ENCODE assay signal across 3 cellular contexts in the genomic region with DNA sequence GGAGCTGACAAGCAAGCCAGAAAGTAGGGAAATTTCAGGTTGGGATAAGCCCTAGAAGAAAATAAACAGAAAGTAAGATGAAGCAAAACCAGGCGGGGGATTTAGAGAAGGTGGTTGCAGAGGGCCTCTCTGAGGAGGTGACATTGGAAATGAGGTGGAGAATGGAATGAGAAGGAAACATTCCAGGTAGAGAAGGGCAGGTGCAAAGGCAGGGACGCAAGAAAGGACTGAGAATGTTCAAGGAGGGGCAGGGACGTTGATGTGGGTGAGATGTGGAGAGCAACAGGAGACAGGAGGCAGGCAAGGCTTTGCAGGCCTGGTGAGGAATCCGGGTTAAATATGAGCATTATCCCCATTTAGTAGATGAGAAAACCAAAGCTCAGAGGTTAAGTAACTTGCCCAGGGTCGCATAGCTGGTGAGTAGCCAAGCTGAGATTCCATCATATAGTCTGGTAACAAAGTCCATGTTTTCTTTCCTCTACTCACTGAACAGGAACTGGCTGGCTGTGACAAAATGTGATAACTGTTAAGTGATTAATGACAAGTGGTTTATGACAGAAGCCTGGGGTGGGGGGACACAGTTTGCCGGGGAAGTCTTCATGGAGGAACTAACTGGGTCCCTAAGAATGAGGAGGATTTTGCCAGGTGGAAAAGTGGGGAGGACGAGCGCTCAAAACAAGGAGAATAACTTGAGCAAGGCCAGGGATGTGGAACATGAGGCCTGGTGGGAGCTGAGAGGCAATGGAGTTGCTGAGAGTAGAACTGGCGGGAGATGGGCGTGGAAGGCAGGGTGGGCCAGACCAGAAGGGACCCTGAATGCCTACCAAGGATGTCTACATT.
TF ChIP-seq lines count a peak whose summit lies in the region.

No MANE protein-coding gene starts in this region.

TF ChIP-seq in IMR-90, 13 proteins besides CTCF, POLR2A, EP300 and RAD21:
- TF ChIP-seq CEBPB (IDR thresholded peaks at IDR 0.05; ENCODE audit: low read depth, low read length) (no peak), RCOR1 (IDR thresholded peaks at IDR 0.05; ENCODE audit: insufficient replicate concordance, low read length) (no peak), SMC3 (IDR thresholded peaks at IDR 0.05; ENCODE audit: low read depth, low read length) (no peak), BHLHE40 (IDR thresholded peaks at IDR 0.05; ENCODE audit: low read depth, low read length) (no peak), CHD1 (IDR thresholded peaks at IDR 0.05; ENCODE audit: low read depth, low read length) (no peak), MAZ (IDR thresholded peaks at IDR 0.05; ENCODE audit: borderline replicate concordance, low read depth, low read length) (no peak), RFX5 (IDR thresholded peaks at IDR 0.05; ENCODE audit: low read depth, low read length) (no peak), FOS (IDR thresholded peaks at IDR 0.05; ENCODE audit: low read depth, low read length) (no peak), MAFK (IDR thresholded peaks at IDR 0.05; ENCODE audit: low read depth, low read length) (no peak), MXI1 (IDR thresholded peaks at IDR 0.05; ENCODE audit: borderline replicate concordance, low read depth, low read length) (no peak), NFE2L2 (IDR thresholded peaks at IDR 0.05; ENCODE audit: low read depth, low read length) (no peak)
- TF ChIP-seq, protein P1, sequence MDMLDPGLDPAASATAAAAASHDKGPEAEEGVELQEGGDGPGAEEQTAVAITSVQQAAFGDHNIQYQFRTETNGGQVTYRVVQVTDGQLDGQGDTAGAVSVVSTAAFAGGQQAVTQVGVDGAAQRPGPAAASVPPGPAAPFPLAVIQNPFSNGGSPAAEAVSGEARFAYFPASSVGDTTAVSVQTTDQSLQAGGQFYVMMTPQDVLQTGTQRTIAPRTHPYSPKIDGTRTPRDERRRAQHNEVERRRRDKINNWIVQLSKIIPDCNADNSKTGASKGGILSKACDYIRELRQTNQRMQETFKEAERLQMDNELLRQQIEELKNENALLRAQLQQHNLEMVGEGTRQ (IDR thresholded peaks at IDR 0.05; ENCODE audit: low read depth, low read length), result no peak
- TF ChIP-seq, protein P2, sequence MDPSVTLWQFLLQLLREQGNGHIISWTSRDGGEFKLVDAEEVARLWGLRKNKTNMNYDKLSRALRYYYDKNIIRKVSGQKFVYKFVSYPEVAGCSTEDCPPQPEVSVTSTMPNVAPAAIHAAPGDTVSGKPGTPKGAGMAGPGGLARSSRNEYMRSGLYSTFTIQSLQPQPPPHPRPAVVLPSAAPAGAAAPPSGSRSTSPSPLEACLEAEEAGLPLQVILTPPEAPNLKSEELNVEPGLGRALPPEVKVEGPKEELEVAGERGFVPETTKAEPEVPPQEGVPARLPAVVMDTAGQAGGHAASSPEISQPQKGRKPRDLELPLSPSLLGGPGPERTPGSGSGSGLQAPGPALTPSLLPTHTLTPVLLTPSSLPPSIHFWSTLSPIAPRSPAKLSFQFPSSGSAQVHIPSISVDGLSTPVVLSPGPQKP (IDR thresholded peaks at IDR 0.05; ENCODE audit: borderline replicate concordance, low read depth, low read length), result no peak

TF ChIP-seq in K562, 482 proteins besides CTCF, POLR2A, EP300 and RAD21:
- TF ChIP-seq MEIS2 (IDR thresholded peaks at IDR 0.05; ENCODE audit: partially characterized antibody) (peak; percentile 80), LCOR (CRISPR knock-in tag; IDR thresholded peaks at IDR 0.05) (no peak), EZH2 (IDR thresholded peaks at IDR 0.05; ENCODE audit: borderline replicate concordance, low read depth, low read length) (no peak), KDM1A (IDR thresholded peaks at IDR 0.05) (peak; percentile 65 to 73; a peak in 3 of 4 replicates), ZNF785 (CRISPR knock-in tag; IDR thresholded peaks at IDR 0.05) (no peak), ZNF75A (CRISPR knock-in tag; IDR thresholded peaks at IDR 0.05) (no peak), ZNF232 (CRISPR knock-in tag; IDR thresholded peaks at IDR 0.05) (no peak)
- TF ChIP-seq, protein P3, sequence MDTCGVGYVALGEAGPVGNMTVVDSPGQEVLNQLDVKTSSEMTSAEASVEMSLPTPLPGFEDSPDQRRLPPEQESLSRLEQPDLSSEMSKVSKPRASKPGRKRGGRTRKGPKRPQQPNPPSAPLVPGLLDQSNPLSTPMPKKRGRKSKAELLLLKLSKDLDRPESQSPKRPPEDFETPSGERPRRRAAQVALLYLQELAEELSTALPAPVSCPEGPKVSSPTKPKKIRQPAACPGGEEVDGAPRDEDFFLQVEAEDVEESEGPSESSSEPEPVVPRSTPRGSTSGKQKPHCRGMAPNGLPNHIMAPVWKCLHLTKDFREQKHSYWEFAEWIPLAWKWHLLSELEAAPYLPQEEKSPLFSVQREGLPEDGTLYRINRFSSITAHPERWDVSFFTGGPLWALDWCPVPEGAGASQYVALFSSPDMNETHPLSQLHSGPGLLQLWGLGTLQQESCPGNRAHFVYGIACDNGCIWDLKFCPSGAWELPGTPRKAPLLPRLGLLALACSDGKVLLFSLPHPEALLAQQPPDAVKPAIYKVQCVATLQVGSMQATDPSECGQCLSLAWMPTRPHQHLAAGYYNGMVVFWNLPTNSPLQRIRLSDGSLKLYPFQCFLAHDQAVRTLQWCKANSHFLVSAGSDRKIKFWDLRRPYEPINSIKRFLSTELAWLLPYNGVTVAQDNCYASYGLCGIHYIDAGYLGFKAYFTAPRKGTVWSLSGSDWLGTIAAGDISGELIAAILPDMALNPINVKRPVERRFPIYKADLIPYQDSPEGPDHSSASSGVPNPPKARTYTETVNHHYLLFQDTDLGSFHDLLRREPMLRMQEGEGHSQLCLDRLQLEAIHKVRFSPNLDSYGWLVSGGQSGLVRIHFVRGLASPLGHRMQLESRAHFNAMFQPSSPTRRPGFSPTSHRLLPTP (IDR thresholded peaks at IDR 0.05; ENCODE audit: borderline replicate concordance, extremely low read depth, insufficient read length), result no peak
- TF ChIP-seq, protein P4, sequence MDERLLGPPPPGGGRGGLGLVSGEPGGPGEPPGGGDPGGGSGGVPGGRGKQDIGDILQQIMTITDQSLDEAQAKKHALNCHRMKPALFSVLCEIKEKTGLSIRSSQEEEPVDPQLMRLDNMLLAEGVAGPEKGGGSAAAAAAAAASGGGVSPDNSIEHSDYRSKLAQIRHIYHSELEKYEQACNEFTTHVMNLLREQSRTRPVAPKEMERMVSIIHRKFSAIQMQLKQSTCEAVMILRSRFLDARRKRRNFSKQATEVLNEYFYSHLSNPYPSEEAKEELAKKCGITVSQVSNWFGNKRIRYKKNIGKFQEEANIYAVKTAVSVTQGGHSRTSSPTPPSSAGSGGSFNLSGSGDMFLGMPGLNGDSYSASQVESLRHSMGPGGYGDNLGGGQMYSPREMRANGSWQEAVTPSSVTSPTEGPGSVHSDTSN (CRISPR knock-in tag; IDR thresholded peaks at IDR 0.05; ENCODE audit: low read depth), result no peak
- TF ChIP-seq, protein P4 (tag; conservative IDR thresholded peaks at IDR 0.05; ENCODE audit: low read depth), result peak; percentile 60
- TF ChIP-seq, protein P5, sequence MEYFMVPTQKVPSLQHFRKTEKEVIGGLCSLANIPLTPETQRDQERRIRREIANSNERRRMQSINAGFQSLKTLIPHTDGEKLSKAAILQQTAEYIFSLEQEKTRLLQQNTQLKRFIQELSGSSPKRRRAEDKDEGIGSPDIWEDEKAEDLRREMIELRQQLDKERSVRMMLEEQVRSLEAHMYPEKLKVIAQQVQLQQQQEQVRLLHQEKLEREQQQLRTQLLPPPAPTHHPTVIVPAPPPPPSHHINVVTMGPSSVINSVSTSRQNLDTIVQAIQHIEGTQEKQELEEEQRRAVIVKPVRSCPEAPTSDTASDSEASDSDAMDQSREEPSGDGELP (CRISPR knock-in tag; IDR thresholded peaks at IDR 0.05; ENCODE audit: borderline replicate concordance), result no peak
- TF ChIP-seq, protein P6, sequence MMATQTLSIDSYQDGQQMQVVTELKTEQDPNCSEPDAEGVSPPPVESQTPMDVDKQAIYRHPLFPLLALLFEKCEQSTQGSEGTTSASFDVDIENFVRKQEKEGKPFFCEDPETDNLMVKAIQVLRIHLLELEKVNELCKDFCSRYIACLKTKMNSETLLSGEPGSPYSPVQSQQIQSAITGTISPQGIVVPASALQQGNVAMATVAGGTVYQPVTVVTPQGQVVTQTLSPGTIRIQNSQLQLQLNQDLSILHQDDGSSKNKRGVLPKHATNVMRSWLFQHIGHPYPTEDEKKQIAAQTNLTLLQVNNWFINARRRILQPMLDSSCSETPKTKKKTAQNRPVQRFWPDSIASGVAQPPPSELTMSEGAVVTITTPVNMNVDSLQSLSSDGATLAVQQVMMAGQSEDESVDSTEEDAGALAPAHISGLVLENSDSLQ (IDR thresholded peaks at IDR 0.05), result peak; percentile 47; the same call in 1 of the 2 replicates
TF ChIP-seq in K562: peak in this region for 4.

TF ChIP-seq in liver, 16 proteins besides CTCF, POLR2A, EP300 and RAD21:
- TF ChIP-seq JUND (IDR thresholded peaks at IDR 0.05), result peak in 1 of 2 donors; percentile 37
- TF ChIP-seq TAF1 (conservative IDR thresholded peaks at IDR 0.05), result no peak
- TF ChIP-seq, protein P7, sequence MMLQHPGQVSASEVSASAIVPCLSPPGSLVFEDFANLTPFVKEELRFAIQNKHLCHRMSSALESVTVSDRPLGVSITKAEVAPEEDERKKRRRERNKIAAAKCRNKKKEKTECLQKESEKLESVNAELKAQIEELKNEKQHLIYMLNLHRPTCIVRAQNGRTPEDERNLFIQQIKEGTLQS (IDR thresholded peaks at IDR 0.05), result peak; percentile 73
- TF ChIP-seq, protein P8, sequence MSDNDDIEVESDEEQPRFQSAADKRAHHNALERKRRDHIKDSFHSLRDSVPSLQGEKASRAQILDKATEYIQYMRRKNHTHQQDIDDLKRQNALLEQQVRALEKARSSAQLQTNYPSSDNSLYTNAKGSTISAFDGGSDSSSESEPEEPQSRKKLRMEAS (IDR thresholded peaks at IDR 0.05), result peak; percentile 36
- TF ChIP-seq FOXA1 (IDR thresholded peaks at IDR 0.05), result peak; percentile 34
- TF ChIP-seq SP1 (IDR thresholded peaks at IDR 0.05), result peak; percentile 89
- peak; percentile 37 for TF ChIP-seq YY1 (IDR thresholded peaks at IDR 0.05)
- TF ChIP-seq FOXA2 (IDR thresholded peaks at IDR 0.05), result peak; percentile 55
- TF ChIP-seq NR2F2 (IDR thresholded peaks at IDR 0.05), result peak; percentile 32
- TF ChIP-seq RXRA (IDR thresholded peaks at IDR 0.05), result peak; percentile 59 to 71
- TF ChIP-seq GABPA (IDR thresholded peaks at IDR 0.05 in 1 of 2, conservative IDR thresholded peaks at IDR 0.05 in 1 of 2), result no peak
- TF ChIP-seq EGR1 (IDR thresholded peaks at IDR 0.05; ENCODE audit: low read depth in 2 of 2), result no peak
- peak; percentile 86 for TF ChIP-seq HNF4G (IDR thresholded peaks at IDR 0.05)
- TF ChIP-seq HNF4A (conservative IDR thresholded peaks at IDR 0.05), result peak; percentile 94 to 95
- TF ChIP-seq, protein P9, sequence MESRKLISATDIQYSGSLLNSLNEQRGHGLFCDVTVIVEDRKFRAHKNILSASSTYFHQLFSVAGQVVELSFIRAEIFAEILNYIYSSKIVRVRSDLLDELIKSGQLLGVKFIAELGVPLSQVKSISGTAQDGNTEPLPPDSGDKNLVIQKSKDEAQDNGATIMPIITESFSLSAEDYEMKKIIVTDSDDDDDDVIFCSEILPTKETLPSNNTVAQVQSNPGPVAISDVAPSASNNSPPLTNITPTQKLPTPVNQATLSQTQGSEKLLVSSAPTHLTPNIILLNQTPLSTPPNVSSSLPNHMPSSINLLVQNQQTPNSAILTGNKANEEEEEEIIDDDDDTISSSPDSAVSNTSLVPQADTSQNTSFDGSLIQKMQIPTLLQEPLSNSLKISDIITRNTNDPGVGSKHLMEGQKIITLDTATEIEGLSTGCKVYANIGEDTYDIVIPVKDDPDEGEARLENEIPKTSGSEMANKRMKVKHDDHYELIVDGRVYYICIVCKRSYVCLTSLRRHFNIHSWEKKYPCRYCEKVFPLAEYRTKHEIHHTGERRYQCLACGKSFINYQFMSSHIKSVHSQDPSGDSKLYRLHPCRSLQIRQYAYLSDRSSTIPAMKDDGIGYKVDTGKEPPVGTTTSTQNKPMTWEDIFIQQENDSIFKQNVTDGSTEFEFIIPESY (IDR thresholded peaks at IDR 0.05), result no peak
- TF ChIP-seq, protein P10, sequence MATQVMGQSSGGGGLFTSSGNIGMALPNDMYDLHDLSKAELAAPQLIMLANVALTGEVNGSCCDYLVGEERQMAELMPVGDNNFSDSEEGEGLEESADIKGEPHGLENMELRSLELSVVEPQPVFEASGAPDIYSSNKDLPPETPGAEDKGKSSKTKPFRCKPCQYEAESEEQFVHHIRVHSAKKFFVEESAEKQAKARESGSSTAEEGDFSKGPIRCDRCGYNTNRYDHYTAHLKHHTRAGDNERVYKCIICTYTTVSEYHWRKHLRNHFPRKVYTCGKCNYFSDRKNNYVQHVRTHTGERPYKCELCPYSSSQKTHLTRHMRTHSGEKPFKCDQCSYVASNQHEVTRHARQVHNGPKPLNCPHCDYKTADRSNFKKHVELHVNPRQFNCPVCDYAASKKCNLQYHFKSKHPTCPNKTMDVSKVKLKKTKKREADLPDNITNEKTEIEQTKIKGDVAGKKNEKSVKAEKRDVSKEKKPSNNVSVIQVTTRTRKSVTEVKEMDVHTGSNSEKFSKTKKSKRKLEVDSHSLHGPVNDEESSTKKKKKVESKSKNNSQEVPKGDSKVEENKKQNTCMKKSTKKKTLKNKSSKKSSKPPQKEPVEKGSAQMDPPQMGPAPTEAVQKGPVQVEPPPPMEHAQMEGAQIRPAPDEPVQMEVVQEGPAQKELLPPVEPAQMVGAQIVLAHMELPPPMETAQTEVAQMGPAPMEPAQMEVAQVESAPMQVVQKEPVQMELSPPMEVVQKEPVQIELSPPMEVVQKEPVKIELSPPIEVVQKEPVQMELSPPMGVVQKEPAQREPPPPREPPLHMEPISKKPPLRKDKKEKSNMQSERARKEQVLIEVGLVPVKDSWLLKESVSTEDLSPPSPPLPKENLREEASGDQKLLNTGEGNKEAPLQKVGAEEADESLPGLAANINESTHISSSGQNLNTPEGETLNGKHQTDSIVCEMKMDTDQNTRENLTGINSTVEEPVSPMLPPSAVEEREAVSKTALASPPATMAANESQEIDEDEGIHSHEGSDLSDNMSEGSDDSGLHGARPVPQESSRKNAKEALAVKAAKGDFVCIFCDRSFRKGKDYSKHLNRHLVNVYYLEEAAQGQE (IDR thresholded peaks at IDR 0.05), result peak; percentile 25
